15 cellular contexts compared by ENCODE assay signal in the genomic region with DNA sequence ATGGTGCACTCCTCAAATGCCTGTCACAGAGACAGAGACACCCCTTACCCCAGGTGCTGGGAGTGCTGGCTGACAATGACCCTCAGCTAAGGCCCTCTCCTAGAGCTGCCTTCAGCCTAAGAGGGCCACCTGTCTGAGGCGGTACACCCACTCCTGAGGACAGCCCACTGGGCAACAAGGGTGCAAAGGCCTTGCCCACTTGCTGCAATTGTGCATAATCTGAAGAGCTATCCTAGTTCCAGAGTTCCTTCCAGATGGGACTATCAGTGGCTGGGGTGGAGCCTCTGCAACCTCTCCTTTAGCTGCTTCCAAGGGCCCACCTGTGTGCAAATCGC.
DNase-seq lines count a peak whose midpoint lies in the region; ATAC-seq and TF ChIP-seq lines count a peak whose summit lies in the region.
"Had no signal": no experiment of that assay in that cellular context is flagged by ENCODE, and none has a peak within 500 bp of the region (broad histone marks: within the 10 kb centered on the region; RNA-seq: fewer than 3 reads in every experiment).

No MANE protein-coding gene starts in this region.

- TF ChIP-seq CTCF in WTC11 (IDR thresholded peaks at IDR 0.05) = no peak

- no peaks in the 10 kb centered on the region for H3K27me3 ChIP-seq in BLaER1 treated with 17β-estradiol and CSF1 and Interleukin-3, amounts not matched to agents 10 nM and 100 nM
- H3K27me3 ChIP-seq: adrenal gland, SJSA1 had no signal

- H3K36me3 Mint-ChIP-seq in WTC11 = no peaks in the 10 kb centered on the region
- peaks cover 17 to 45% (median 23%) of the 10 kb centered on the region in 3 donors for H3K36me3 Mint-ChIP-seq in immature natural killer cell

- H3K4me3 Mint-ChIP-seq in WTC11 (no peak overlapping the region), immature natural killer cell (no peak overlapping the region)

- H3K27ac ChIP-seq in BLaER1 treated with 17β-estradiol and CSF1 and Interleukin-3, amounts not matched to agents 10 nM and 100 nM = peak overlapping the region in 8 of 11 experiments; percentile 76 to 94 (median 90); a peak in 12 of 22 replicates
- H3K27ac ChIP-seq: adrenal gland, SJSA1 had no signal

- no peak overlapping the region for H3K27ac Mint-ChIP-seq in WTC11
- H3K27ac Mint-ChIP-seq in immature natural killer cell = peak overlapping the region; percentile 70 to 93 (median 88)

- H3K4me1 Mint-ChIP-seq in WTC11 (peaks cover 10% of the 10 kb centered on the region), immature natural killer cell (peaks cover 78 to 86% of the 10 kb centered on the region in 2 donors)

- H4K20me1 ChIP-seq in BLaER1 treated with 17β-estradiol and CSF1 and Interleukin-3, amounts not matched to agents 10 nM and 100 nM = peaks cover 0 to 100% (median 0%) of the 10 kb centered on the region in 11 experiments; a peak in 6 of 22 replicates

- ATAC-seq in WTC11 = 0 out of 2 replicates have a peak, but pooled peaks have one; percentile 24
- no peak for ATAC-seq in HG03342 (IDR thresholded peaks at IDR 0.05; ENCODE audit: unreplicated experiment)
- ATAC-seq in left ventricle myocardium superior = no peak

- H3K9me3 ChIP-seq in BLaER1 treated with 17β-estradiol and CSF1 and Interleukin-3, amounts not matched to agents 10 nM and 100 nM (replicated peaks in 1 of 11) = no peaks in the 10 kb centered on the region
- H3K9me3 ChIP-seq: adrenal gland, HAP-1, SJSA1 had no signal

- H3K9ac ChIP-seq in BLaER1 treated with 17β-estradiol and CSF1 and Interleukin-3, amounts not matched to agents 10 nM and 100 nM = peak overlapping the region in 5 of 11 experiments; percentile 15 to 70 (median 18); a peak in 3 of 22 replicates

- intact Hi-C loops in left ventricle myocardium superior (cut with micrococcal nuclease) = no loop called here

- CTCF ChIA-PET in WTC11 (lab: Charles Lee) = interaction anchor here (2.0 kb wide), 1 partner anchor 83 kb away, joined by 8 read pairs; no protein-coding TSS in a partner anchor

- DNase-seq in WTC11 (ENCODE audit: low spot score) = no peak
- DNase-seq in immature natural killer cell = no peak
- DNase-seq in left ventricle myocardium superior = no peak
- DNase-seq in NCI-H2227 (lab: John Stamatoyannopoulos, UW; ENCODE audit: unreplicated experiment) = no peak
- DNase-seq: activated CD8-positive, alpha-beta memory T cell treated with anti-CD3 and anti-CD28 coated beads, Interleukin-2, amount 50 U/mL, for 4 hours; adrenal gland; central memory CD4-positive, alpha-beta T cell; DND-41; NCI-H446 treated with DMSO at 0.1 percent for 48 hours; stimulated activated CD4-positive, alpha-beta T cell treated with anti-CD3 and anti-CD28 coated beads, Interleukin-4, amount 100 ng/mL, for 1 hour had no signal

- H3K4me2 ChIP-seq in BLaER1 treated with 17β-estradiol and CSF1 and Interleukin-3, amounts not matched to agents 10 nM and 100 nM = peak overlapping the region; percentile 81 to 94 (median 90); a peak in 21 of 22 replicates

- H3K4me3 ChIP-seq in BLaER1 treated with 17β-estradiol and CSF1 and Interleukin-3, amounts not matched to agents 10 nM and 100 nM = no peak overlapping the region
- H3K4me3 ChIP-seq in GM08714 (ENCODE audit: low read length) = peak overlapping the region; percentile 0; the same call in 1 of the 2 replicates
- H3K4me3 ChIP-seq: adrenal gland, HAP-1, SJSA1 had no signal

- H3K4me1 ChIP-seq in BLaER1 treated with 17β-estradiol and CSF1 and Interleukin-3, amounts not matched to agents 10 nM and 100 nM = peaks cover 52 to 99% (median 91%) of the 10 kb centered on the region in 10 experiments
- H3K4me1 ChIP-seq: SJSA1 had no signal

- H3K36me3 ChIP-seq in BLaER1 treated with 17β-estradiol and CSF1 and Interleukin-3, amounts not matched to agents 10 nM and 100 nM = peaks cover 0 to 87% (median 6%) of the 10 kb centered on the region in 11 experiments; a peak in 11 of 22 replicates
- H3K36me3 ChIP-seq: adrenal gland, HAP-1 had no signal

- H3K27me3 Mint-ChIP-seq in WTC11 (ENCODE audit: low read depth) (no peaks in the 10 kb centered on the region), immature natural killer cell (ENCODE audit: low read depth in 3 of 3) (peaks cover 0 to 13% (median 10%) of the 10 kb centered on the region in 3 donors)

- POLR2A ChIA-PET in WTC11 (lab: Charles Lee) = no interaction called here

- H3K9me3 Mint-ChIP-seq in WTC11 (no peaks in the 10 kb centered on the region), immature natural killer cell (no peaks in the 10 kb centered on the region)

TF ChIP-seq in WTC11, 78 proteins besides CTCF, POLR2A, EP300 and RAD21:
- TF ChIP-seq NR1H2 (CRISPR knock-in tag; IDR thresholded peaks at IDR 0.05) (no peak), ZNF219 (CRISPR knock-in tag; IDR thresholded peaks at IDR 0.05; ENCODE audit: borderline replicate concordance) (no peak)
- TF ChIP-seq, protein P1, sequence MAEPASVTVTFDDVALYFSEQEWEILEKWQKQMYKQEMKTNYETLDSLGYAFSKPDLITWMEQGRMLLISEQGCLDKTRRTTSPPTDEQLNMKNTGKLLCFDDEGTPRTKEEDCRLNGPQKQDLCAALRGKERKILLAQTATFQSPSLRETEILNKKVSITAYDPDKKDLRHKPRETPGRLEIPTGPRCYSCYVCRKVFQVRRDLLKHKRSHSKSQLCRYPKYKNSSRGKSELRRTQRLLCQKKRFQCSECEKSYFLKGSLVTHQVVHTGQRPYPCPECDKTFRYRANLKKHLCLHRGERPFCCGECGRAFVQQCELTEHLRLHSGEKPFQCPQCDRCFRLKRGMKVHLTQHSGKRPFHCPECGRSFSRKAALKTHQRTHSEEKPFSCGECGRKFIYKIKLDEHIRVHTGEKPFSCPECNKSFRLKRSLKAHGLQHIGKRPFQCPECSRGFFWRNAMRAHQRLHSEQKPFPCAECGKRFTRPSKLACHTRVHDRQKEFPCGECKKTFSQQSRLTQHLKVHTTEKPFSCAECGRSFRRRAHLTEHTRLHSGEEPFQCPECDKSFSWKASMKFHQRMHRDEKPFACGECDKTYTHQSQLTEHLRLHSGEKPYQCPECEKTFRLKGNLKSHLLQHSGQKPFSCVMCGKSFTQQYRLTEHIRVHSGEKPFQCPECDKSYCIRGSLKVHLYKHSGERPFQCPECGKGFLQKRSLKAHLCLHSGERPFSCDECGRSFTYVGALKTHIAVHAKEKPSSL (CRISPR knock-in tag; conservative IDR thresholded peaks at IDR 0.05) = no peak
